ENCODE assay signal across 7 cellular contexts in the genomic region with DNA sequence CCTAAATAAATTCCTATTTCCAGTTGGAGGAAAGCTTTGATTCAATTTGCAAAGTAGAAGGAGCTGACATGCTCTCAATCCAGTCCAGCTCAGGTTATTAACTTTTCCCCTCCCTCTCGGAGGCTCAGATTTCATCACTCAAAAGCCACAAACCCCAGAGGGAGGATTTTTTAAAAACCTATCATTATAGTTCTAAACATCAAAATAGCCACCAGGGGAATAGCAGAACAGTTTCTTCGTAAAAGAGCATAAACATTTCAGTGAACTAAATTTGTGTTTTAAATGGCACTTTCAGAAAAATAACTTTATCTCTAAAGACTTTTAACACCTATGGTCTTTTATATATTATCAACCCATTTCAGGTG. TPM values are rescaled to one million over a fixed set of nuclear protein-coding genes. Genes with fewer than 3 reads are reported as not detected.
A peak's percentile ranks its signal among the peaks of the same experiment; 100 is the strongest.
DNase-seq lines count a peak whose midpoint lies in the region; ATAC-seq and TF ChIP-seq lines count a peak whose summit lies in the region.

No MANE protein-coding gene starts in this region.

- 23 to 28% (median 24%) methylated on average over 2 of the region's 2 CpGs for WGBS in psoas muscle, 3 donors
- 28 to 50% (median 40%) methylated on average over 2 of the region's 2 CpGs for whole genome bisulfite sequencing in adrenal gland, 4 donors

- TF ChIP-seq CTCF in psoas muscle (IDR thresholded peaks at IDR 0.05): no peak
- no peak for TF ChIP-seq CTCF in adrenal gland (IDR thresholded peaks at IDR 0.05)

- H3K27ac ChIP-seq in psoas muscle (no peak overlapping the region), adrenal gland (peak overlapping the region in 1 of 5 donors; percentile 53)

- peak overlapping the region; percentile 33 for H3K4me3 ChIP-seq in psoas muscle
- no peak overlapping the region for H3K4me3 ChIP-seq in adrenal gland

- no peaks in the 10 kb centered on the region for H3K27me3 ChIP-seq in psoas muscle (ENCODE audit: insufficient read depth in 3 of 3, low read length in 2 of 3)
- no peaks in the 10 kb centered on the region for H3K27me3 ChIP-seq in adrenal gland

- H3K36me3 ChIP-seq in psoas muscle (ENCODE audit: insufficient read depth in 1 of 2, low read depth in 1 of 2): no peaks in the 10 kb centered on the region
- no peaks in the 10 kb centered on the region for H3K36me3 ChIP-seq in adrenal gland (replicated peaks in 1 of 2)

- H3K4me1 ChIP-seq in psoas muscle (no peaks in the 10 kb centered on the region), adrenal gland (replicated peaks in 1 of 2) (no peaks in the 10 kb centered on the region)

- intact Hi-C loops in psoas muscle (cut with DNase I): no loop called here
- intact Hi-C loops in adrenal gland (cut with DNase I): no loop called here

- no peak for ATAC-seq in psoas muscle
- ATAC-seq in HG03025 (IDR thresholded peaks at IDR 0.05; ENCODE audit: low FRiP score, unreplicated experiment): no peak
- no peak for ATAC-seq in GM19455 (IDR thresholded peaks at IDR 0.05; ENCODE audit: unreplicated experiment)

- no peak for TF ChIP-seq POLR2A in adrenal gland (IDR thresholded peaks at IDR 0.05)

- H3K9me3 ChIP-seq in psoas muscle (no peaks in the 10 kb centered on the region), adrenal gland (replicated peaks in 1 of 3) (no peaks in the 10 kb centered on the region)

- peak; percentile 49 for DNase-seq in H4 (ENCODE audit: low spot score)
- DNase-seq in NCI-H2227 (lab: John Stamatoyannopoulos, UW; ENCODE audit: unreplicated experiment): peak; percentile 20
- peak; percentile 27 for DNase-seq in dedifferentiated amniotic fluid mesenchymal stem cell (ENCODE audit: extremely low spot score)
- DNase-seq in psoas muscle: no peak
- DNase-seq in adrenal gland: no peak

RNA-seq across cellular contexts. Expression of a gene that starts 8.8 kb away (rescaled TPM):
- 0.53 and 0.62 TPM in 2 replicates for total RNA-seq in H4 (2014; rRNA removed; shearing (Covaris generic))
- 1 to 10 TPM; 1.2 to 3.0 (median 1.5) TPM for total RNA-seq in psoas muscle
- under 1 TPM; 0.30 to 0.58 (median 0.49) TPM for polyA plus RNA-seq in psoas muscle
- total RNA-seq in adrenal gland: 1 to 10 TPM; 1.1 to 4.6 (median 3.3) TPM
- under 1 TPM; 0.47 to 0.82 (median 0.80) TPM for polyA plus RNA-seq in adrenal gland

Comparison
In these comparisons a context has a peak if more than half of its experiments do, and no peak if none do; other contexts are left out.
1. DNase-seq: peak in H4 (single experiment), NCI-H2227 (single experiment) and dedifferentiated amniotic fluid mesenchymal stem cell (single experiment); none in psoas muscle (0 of 2) and adrenal gland (0 of 7).